8 cellular contexts compared by ENCODE assay signal in the genomic region with DNA sequence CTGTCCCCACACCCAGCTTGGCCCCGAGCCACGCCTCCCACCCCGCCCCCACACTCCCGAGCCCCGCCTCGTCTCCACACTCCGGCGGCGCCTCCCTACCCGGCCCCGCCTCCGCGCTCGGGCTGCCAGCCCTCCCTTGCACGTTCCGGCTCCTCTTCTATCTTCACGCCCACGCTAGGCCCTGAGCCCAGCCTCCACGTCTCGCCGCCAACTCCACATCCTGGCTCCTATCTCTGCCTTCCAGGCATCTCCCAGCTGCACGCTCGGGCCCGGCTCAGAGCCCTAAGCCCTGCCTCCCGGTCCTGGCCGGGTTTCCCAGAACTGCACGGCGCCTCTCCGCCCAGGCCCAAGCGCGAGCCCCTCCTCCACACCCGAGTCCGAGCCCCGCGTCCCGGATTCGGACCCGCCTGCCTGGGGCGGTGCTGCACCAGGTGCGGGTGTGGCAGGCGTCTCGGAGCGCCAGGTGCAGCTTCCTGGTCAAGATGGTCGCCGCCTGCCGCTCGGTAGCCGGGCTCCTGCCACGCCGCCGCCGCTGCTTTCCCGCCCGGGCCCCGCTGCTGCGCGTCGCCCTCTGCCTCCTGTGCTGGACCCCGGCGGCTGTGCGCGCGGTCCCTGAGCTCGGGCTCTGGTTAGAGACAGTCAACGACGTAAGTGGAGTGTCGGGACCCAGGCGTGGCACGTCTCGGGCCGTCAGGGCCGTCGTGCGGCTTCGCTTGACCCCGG. TPM values are rescaled to one million over a fixed set of nuclear protein-coding genes. Genes with fewer than 3 reads are reported as not detected.
DNase-seq lines count a peak whose midpoint lies in the region; ATAC-seq and TF ChIP-seq lines count a peak whose summit lies in the region.

A gene with protein sequence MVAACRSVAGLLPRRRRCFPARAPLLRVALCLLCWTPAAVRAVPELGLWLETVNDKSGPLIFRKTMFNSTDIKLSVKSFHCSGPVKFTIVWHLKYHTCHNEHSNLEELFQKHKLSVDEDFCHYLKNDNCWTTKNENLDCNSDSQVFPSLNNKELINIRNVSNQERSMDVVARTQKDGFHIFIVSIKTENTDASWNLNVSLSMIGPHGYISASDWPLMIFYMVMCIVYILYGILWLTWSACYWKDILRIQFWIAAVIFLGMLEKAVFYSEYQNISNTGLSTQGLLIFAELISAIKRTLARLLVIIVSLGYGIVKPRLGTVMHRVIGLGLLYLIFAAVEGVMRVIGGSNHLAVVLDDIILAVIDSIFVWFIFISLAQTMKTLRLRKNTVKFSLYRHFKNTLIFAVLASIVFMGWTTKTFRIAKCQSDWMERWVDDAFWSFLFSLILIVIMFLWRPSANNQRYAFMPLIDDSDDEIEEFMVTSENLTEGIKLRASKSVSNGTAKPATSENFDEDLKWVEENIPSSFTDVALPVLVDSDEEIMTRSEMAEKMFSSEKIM (plus strand): TSS at position 160 of the 723 bp plus-strand sequence. CDS start 323 bp downstream, at position 483.

- peak within 1 kb of the TSS; percentile 89 for H3K27ac ChIP-seq in CD4-positive, CD25-positive, alpha-beta regulatory T cell (ENCODE audit: insufficient read depth, low read length, poor library complexity, severe bottlenecking)
- H3K27ac ChIP-seq in duodenal mucosa (ENCODE audit: low read depth, low read length), result peak within 1 kb of the TSS; percentile 99
- H3K27ac ChIP-seq in lower lobe of right lung, result peak within 1 kb of the TSS; percentile 98

- H3K9me3 Mint-ChIP-seq in CD4-positive, CD25-positive, alpha-beta regulatory T cell, result no peaks in the 10 kb centered on the region

- H3K9ac ChIP-seq in duodenal mucosa (ENCODE audit: low read depth in 1 of 2, low read length in 2 of 2), result peak within 1 kb of the TSS; percentile 93 to 94

- intact Hi-C loops in lower lobe of right lung (cut with DNase I), result no loop called here

- peak; percentile 94 to 98 (median 97) for DNase-seq in CD4-positive, CD25-positive, alpha-beta regulatory T cell
- DNase-seq in NCI-H774 (lab: John Stamatoyannopoulos, UW) (peak; percentile 93), lower lobe of right lung (peak; percentile 99)
- DNase-seq in activated CD4-positive, alpha-beta T cell treated with anti-CD3 and anti-CD28 coated beads, Interleukin-2, amount 50 U/mL, for 4 hours, result peak; percentile 99
- peak; percentile 97 for DNase-seq in stimulated activated CD4-positive, alpha-beta T cell treated with anti-CD3 and anti-CD28 coated beads, TNF-alpha, amount 100 ng/mL, for 4 hours (ENCODE audit: low read depth in 3 of 3)

- H3K4me3 ChIP-seq in CD4-positive, CD25-positive, alpha-beta regulatory T cell (ENCODE audit: low read depth, low read length), result peak within 1 kb of the TSS; percentile 83
- H3K4me3 ChIP-seq in duodenal mucosa (ENCODE audit: low read depth in 1 of 2, low read length in 2 of 2) (peak within 1 kb of the TSS; percentile 91 to 95), lower lobe of right lung (peak within 1 kb of the TSS; percentile 90)

- peaks cover 17% of the 10 kb centered on the region for H3K36me3 Mint-ChIP-seq in CD4-positive, CD25-positive, alpha-beta regulatory T cell

- no peaks in the 10 kb centered on the region for H3K27me3 Mint-ChIP-seq in CD4-positive, CD25-positive, alpha-beta regulatory T cell

- H3K4me1 Mint-ChIP-seq in CD4-positive, CD25-positive, alpha-beta regulatory T cell, result peaks cover 19 to 50% (median 39%) of the 10 kb centered on the region in 4 donors

- H3K27ac Mint-ChIP-seq in CD4-positive, CD25-positive, alpha-beta regulatory T cell, result peak within 1 kb of the TSS; percentile 85 to 98 (median 94)

- peaks cover 10% of the 10 kb centered on the region for H3K36me3 ChIP-seq in CD4-positive, CD25-positive, alpha-beta regulatory T cell (ENCODE audit: control insufficient read depth, insufficient read depth, low read length)
- H3K36me3 ChIP-seq in duodenal mucosa (ENCODE audit: control insufficient read depth in 1 of 2, insufficient read depth in 2 of 2, low read length in 2 of 2) (peaks cover 0 to under 1% of the 10 kb centered on the region in 2 donors), lower lobe of right lung (peaks cover 5% of the 10 kb centered on the region)

- H3K9me3 ChIP-seq in CD4-positive, CD25-positive, alpha-beta regulatory T cell (ENCODE audit: control insufficient read depth in 2 of 2, low read length in 2 of 2), result no peaks in the 10 kb centered on the region
- no peaks in the 10 kb centered on the region for H3K9me3 ChIP-seq in duodenal mucosa (ENCODE audit: control insufficient read depth in 1 of 2, low read length in 2 of 2)
- H3K9me3 ChIP-seq in lower lobe of right lung, result no peaks in the 10 kb centered on the region

- TF ChIP-seq CTCF in lower lobe of right lung (IDR thresholded peaks at IDR 0.05), result no peak

- peak within 1 kb of the TSS; percentile 92 to 100 (median 98) for H3K4me3 Mint-ChIP-seq in CD4-positive, CD25-positive, alpha-beta regulatory T cell

- H3K4me1 ChIP-seq in CD4-positive, CD25-positive, alpha-beta regulatory T cell (ENCODE audit: control insufficient read depth, insufficient read depth, low read length, poor library complexity, severe bottlenecking), result peaks cover 26% of the 10 kb centered on the region
- peaks cover 42 to 44% of the 10 kb centered on the region in 2 donors for H3K4me1 ChIP-seq in duodenal mucosa (ENCODE audit: control insufficient read depth in 1 of 2, insufficient read depth in 2 of 2, low read length in 2 of 2)
- H3K4me1 ChIP-seq in lower lobe of right lung, result peaks cover 39% of the 10 kb centered on the region

- H3K27me3 ChIP-seq in CD4-positive, CD25-positive, alpha-beta regulatory T cell (ENCODE audit: control insufficient read depth, insufficient read depth, low read length), result no peaks in the 10 kb centered on the region
- H3K27me3 ChIP-seq in duodenal mucosa (ENCODE audit: control insufficient read depth in 1 of 2, insufficient read depth in 2 of 2, low read length in 2 of 2) (no peaks in the 10 kb centered on the region), lower lobe of right lung (ENCODE audit: low read depth) (no peaks in the 10 kb centered on the region)

- ATAC-seq in CD4-positive, CD25-positive, alpha-beta regulatory T cell (ENCODE audit: low read depth in 2 of 2), result peak; percentile 0 to 14
- ATAC-seq in GM19397 (IDR thresholded peaks at IDR 0.05; ENCODE audit: unreplicated experiment) (peak; percentile 63), HG03565 (IDR thresholded peaks at IDR 0.05; ENCODE audit: unreplicated experiment) (peak; percentile 53), lower lobe of right lung (peak; percentile 86 to 90)

RNA-seq across cellular contexts. Expression of the gene that starts here (rescaled TPM):
- total RNA-seq in CD4-positive, CD25-positive, alpha-beta regulatory T cell, result 24.6 TPM
- 10 to 100 TPM in 3 of 4 donors, 1 to 10 TPM in 1; 9.1 to 15.6 (median 11.8) TPM for polyA plus RNA-seq in CD4-positive, CD25-positive, alpha-beta regulatory T cell
- 23.6 TPM for total RNA-seq in lower lobe of right lung

Comparison
In these comparisons a context has a peak if more than half of its experiments do, and no peak if none do; other contexts are left out.
1. Peak in every context shown above with its lines: DNase-seq, ATAC-seq, H3K4me3 ChIP-seq and H3K27ac ChIP-seq.
2. ATAC-seq: peak in every context shown above with its lines; median percentile 88 in lower lobe of right lung; 63 in GM19397; 53 in HG03565; 7 in CD4-positive, CD25-positive, alpha-beta regulatory T cell.